Comparison of ENCODE assay signal across 35 cellular contexts in genomic region chr5:139241139-139241538, GRCh38.
"Had no signal": no experiment of that assay in that cellular context is flagged by ENCODE, and none has a peak within 500 bp of the region (broad histone marks: within the 10 kb centered on the region; RNA-seq: fewer than 3 reads in every experiment).

No MANE protein-coding gene starts in this region.

- H3K36me3 ChIP-seq: brain microvascular endothelial cell, esophagus squamous epithelium, gastroesophageal sphincter had no signal

- H3K27ac ChIP-seq: brain microvascular endothelial cell, coronary artery, dorsolateral prefrontal cortex, epithelial cell of prostate, esophagus squamous epithelium, gastroesophageal sphincter, VCaP had no signal

- H3K9me3 ChIP-seq: esophagus squamous epithelium, gastroesophageal sphincter had no signal

- ATAC-seq: activated CD4-positive, CD25-positive, alpha-beta regulatory T cell treated with anti-CD3 and anti-CD28 coated beads, Interleukin-2, amount 50 U/mL, for 24 hours; activated CD8-positive, alpha-beta T cell treated with anti-CD3 and anti-CD28 coated beads for 36 hours; activated T-cell treated with anti-CD3 and anti-CD28 coated beads, Interleukin-2, amount 50 U/mL, for 4 hours; activated T-helper 17 cell treated with anti-CD3 and anti-CD28 coated beads, Interleukin-2, amount 50 U/mL, for 72 hours; effector memory CD8-positive, alpha-beta T cell; gastroesophageal sphincter; T-helper 17 cell had no signal

- H3K4me1 Mint-ChIP-seq: activated B cell treated with CpG ODN at 0.5 μM for 24 hours; central memory CD8-positive, alpha-beta T cell had no signal

- H3K4me3 Mint-ChIP-seq: activated B cell treated with CpG ODN at 0.5 μM for 24 hours; activated CD8-positive, alpha-beta T cell treated with anti-CD3 and anti-CD28 coated beads for 36 hours; activated naive CD8-positive, alpha-beta T cell; activated T-cell treated with anti-CD3 and anti-CD28 coated beads, Interleukin-2, amount 50 U/mL, for 4 hours; activated T-helper 17 cell treated with anti-CD3 and anti-CD28 coated beads, Interleukin-2, amount 50 U/mL, for 72 hours; central memory CD8-positive, alpha-beta T cell; dendritic cell treated with granulocyte-macrophage colony-stimulating factor and Interleukin-4, amounts not matched to agents 40 ng/mL and 50 ng/mL, for 4 days; effector memory CD8-positive, alpha-beta T cell; T-helper 17 cell had no signal

- H3K27me3 ChIP-seq: brain microvascular endothelial cell, dorsolateral prefrontal cortex, esophagus squamous epithelium, gastroesophageal sphincter had no signal

- DNase-seq: activated B cell treated with CpG ODN at 0.5 μM for 24 hours; activated CD4-positive, alpha-beta T cell treated with anti-CD3 and anti-CD28 coated beads for 48 hours; activated CD4-positive, alpha-beta T cell treated with anti-CD3 and anti-CD28 coated beads, Interleukin-2, amount 50 U/mL, for 1 hour; activated CD4-positive, alpha-beta T cell treated with anti-CD3 and anti-CD28 coated beads, Interleukin-2, amount 50 U/mL, for 48 hours; activated CD8-positive, alpha-beta memory T cell treated with anti-CD3 and anti-CD28 coated beads for 24 hours; activated CD8-positive, alpha-beta T cell treated with anti-CD3 and anti-CD28 coated beads for 36 hours; activated effector memory CD4-positive, alpha-beta T cell treated with Interleukin-2 at 50 U/mL for 16 hours; activated gamma-delta T cell treated with Interleukin-2 at 50 U/mL for 16 hours; activated naive CD4-positive, alpha-beta T cell treated with anti-CD3 and anti-CD28 coated beads, Interleukin-2, amount 50 U/mL, for 16 hours; activated naive CD4-positive, alpha-beta T cell treated with Interleukin-2 at 50 U/mL for 16 hours; activated T-cell treated with anti-CD3 and anti-CD28 coated beads, Interleukin-2, amount 50 U/mL, for 4 hours; amniotic stem cell; anterior cingulate cortex; brain microvascular endothelial cell; dorsolateral prefrontal cortex; effector CD4-positive, alpha-beta T cell; effector memory CD8-positive, alpha-beta T cell; esophagus squamous epithelium; foreskin melanocyte; head of caudate nucleus; T-helper 1 cell; T-helper 17 cell had no signal

- FAIRE-seq: astrocyte, bronchial epithelial cell, endometrium, endothelial cell of umbilical vein had no signal

- H3K4me3 ChIP-seq: coronary artery, dorsolateral prefrontal cortex, esophagus squamous epithelium, gastroesophageal sphincter had no signal

- H3K9me3 Mint-ChIP-seq: activated B cell treated with CpG ODN at 0.5 μM for 24 hours; activated CD8-positive, alpha-beta T cell treated with anti-CD3 and anti-CD28 coated beads for 36 hours; activated T-cell treated with anti-CD3 and anti-CD28 coated beads, Interleukin-2, amount 50 U/mL, for 4 hours; activated T-helper 17 cell treated with anti-CD3 and anti-CD28 coated beads, Interleukin-2, amount 50 U/mL, for 72 hours; central memory CD8-positive, alpha-beta T cell; dendritic cell treated with granulocyte-macrophage colony-stimulating factor and Interleukin-4, amounts not matched to agents 40 ng/mL and 50 ng/mL, for 4 days; effector memory CD8-positive, alpha-beta T cell had no signal

- H3K27ac Mint-ChIP-seq: activated B cell treated with CpG ODN at 0.5 μM for 24 hours; activated CD8-positive, alpha-beta T cell treated with anti-CD3 and anti-CD28 coated beads for 36 hours; activated naive CD8-positive, alpha-beta T cell; activated T-helper 17 cell treated with anti-CD3 and anti-CD28 coated beads, Interleukin-2, amount 50 U/mL, for 72 hours; dendritic cell treated with granulocyte-macrophage colony-stimulating factor and Interleukin-4, amounts not matched to agents 40 ng/mL and 50 ng/mL, for 4 days; effector memory CD8-positive, alpha-beta T cell; T-helper 17 cell had no signal
